ENCODE assay signal across 15 cellular contexts in the genomic region with DNA sequence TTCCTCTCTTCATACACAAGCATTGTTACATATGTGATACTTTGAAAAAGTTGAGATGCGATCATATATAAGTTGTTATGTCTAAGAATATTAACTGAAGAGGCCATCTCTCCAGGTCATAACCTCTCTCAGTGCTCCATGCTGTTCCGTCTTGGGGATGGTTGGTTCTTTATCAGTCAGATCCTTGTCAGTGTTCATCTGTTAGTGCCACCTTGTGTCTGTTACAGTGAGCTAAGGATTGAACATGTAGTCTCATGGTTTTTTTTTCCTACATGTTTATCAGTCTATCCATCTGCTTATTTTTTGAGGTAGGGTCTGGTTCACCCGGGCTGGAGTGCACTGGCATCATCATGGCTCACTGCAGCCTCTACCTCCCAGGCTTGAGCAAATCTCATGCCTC. TPM values are rescaled to one million over a fixed set of nuclear protein-coding genes. Genes with fewer than 3 reads are reported as not detected.
A peak's percentile ranks its signal among the peaks of the same experiment; 100 is the strongest.
DNase-seq lines count a peak whose midpoint lies in the region; ATAC-seq, FAIRE-seq and TF ChIP-seq lines count a peak whose summit lies in the region.
"Had no signal": no experiment of that assay in that cellular context is flagged by ENCODE, and none has a peak within 500 bp of the region (broad histone marks: within the 10 kb centered on the region; RNA-seq: fewer than 3 reads in every experiment).

No MANE protein-coding gene starts in this region.

- H3K4me2 ChIP-seq in HepG2 (ENCODE audit: low read depth, low read length) (no peak overlapping the region), SK-N-SH (no peak overlapping the region)
- H3K4me2 ChIP-seq: PC-9 had no signal

- H3K79me2 ChIP-seq in HepG2 (ENCODE audit: insufficient read depth, low read length) (peaks cover 15% of the 10 kb centered on the region), SK-N-SH (ENCODE audit: insufficient read depth) (peaks cover 52% of the 10 kb centered on the region)

- no peak overlapping the region for H2AFZ ChIP-seq in HepG2 (ENCODE audit: low read length)
- H2AFZ ChIP-seq in SK-N-SH (ENCODE audit: low read depth) = no peak overlapping the region
- H2AFZ ChIP-seq: PC-9 had no signal

- POLR2A ChIA-PET in HepG2 (lab: Yijun Ruan, JAX) = no interaction called here
- POLR2A ChIA-PET in SK-N-SH (lab: Yijun Ruan, JAX) = interaction anchor here (1.0 kb wide), 1 partner anchor 30 kb away, joined by 3 read pairs; the partner anchor contains the start of gene EP400

- H3K27me3 ChIP-seq in HepG2 (ENCODE audit: control insufficient read depth in 1 of 2, insufficient read depth in 2 of 2, low read length in 2 of 2) (no peaks in the 10 kb centered on the region), right lobe of liver (no peaks in the 10 kb centered on the region), SK-N-SH (ENCODE audit: insufficient read depth) (no peaks in the 10 kb centered on the region), upper lobe of right lung (no peaks in the 10 kb centered on the region), SJCRH30 (no peaks in the 10 kb centered on the region)

- intact Hi-C loops in HepG2 (cut with micrococcal nuclease; ENCODE audit: unreplicated experiment) = no loop called here
- intact Hi-C loops in right lobe of liver (cut with DNase I) = no loop called here
- intact Hi-C loops in upper lobe of right lung (cut with DNase I) = no loop called here

- peak; percentile 58 for FAIRE-seq in HepG2 (lab: Jason Lieb, UNC)

- peaks cover 4% of the 10 kb centered on the region for H3F3A ChIP-seq in SK-N-SH (replicated peaks; ENCODE audit: insufficient read depth)

- TSS peak; percentile 30 for BruUV-seq in HepG2 (replicated peaks; lab: Mats Ljungman, UMichigan)

- TF ChIP-seq POLR2A in HepG2 (IDR thresholded peaks at IDR 0.05; ENCODE audit: insufficient read depth in 1 of 2, low read depth in 2 of 2, low read length in 2 of 2) = no peak
- no peak for TF ChIP-seq POLR2A in right lobe of liver (IDR thresholded peaks at IDR 0.05)

- ATAC-seq in HepG2 (no peak), right lobe of liver (no peak), upper lobe of right lung (no peak)
- ATAC-seq: activated CD8-positive, alpha-beta T cell treated with anti-CD3 and anti-CD28 coated beads, Interleukin-2, amount 10 ng/mL, durations not matched to agents 7 days and 5 days had no signal

- DNase-seq in HepG2 (ENCODE audit: low spot score) (no peak), right lobe of liver (no peak), SK-N-SH (no peak), fibroblast of mammary gland (ENCODE audit: low read depth) (peak; percentile 43), upper lobe of right lung (no peak), SIG-M5 (lab: John Stamatoyannopoulos, UW) (no peak), UCSD-AML1 (lab: John Stamatoyannopoulos, UW; ENCODE audit: unreplicated experiment) (no peak), SJCRH30 (no peak)
- DNase-seq: activated CD8-positive, alpha-beta T cell treated with anti-CD3 and anti-CD28 coated beads, Interleukin-2, amount 10 ng/mL, durations not matched to agents 7 days and 5 days; activated effector memory CD4-positive, alpha-beta T cell treated with Interleukin-2 at 50 U/mL for 16 hours; NCI-H1105 treated with DMSO at 0.1 percent for 48 hours; NCI-H446 treated with DMSO at 0.1 percent for 48 hours; PC-9; T-helper 9 cell had no signal

- H3K9ac ChIP-seq in HepG2 (ENCODE audit: insufficient read depth, low read depth, low read length) (no peak overlapping the region), SK-N-SH (no peak overlapping the region)

- TF ChIP-seq RAD21 in HepG2 (CRISPR knock-in tag; IDR thresholded peaks at IDR 0.05) (no peak), SK-N-SH (IDR thresholded peaks at IDR 0.05; ENCODE audit: low read length) (peak; percentile 53)

- no peak overlapping the region for H3K27ac ChIP-seq in HepG2 (ENCODE audit: extremely low read length, insufficient read depth, low read length)
- H3K27ac ChIP-seq in right lobe of liver = no peak overlapping the region
- no peak overlapping the region for H3K27ac ChIP-seq in SK-N-SH (ENCODE audit: low read depth in 2 of 2, low read length in 1 of 2)
- no peak overlapping the region for H3K27ac ChIP-seq in upper lobe of right lung
- no peak overlapping the region for H3K27ac ChIP-seq in SJCRH30
- H3K27ac ChIP-seq: PC-9, thoracic aorta had no signal

- 0 out of 2 replicates have a peak, but pooled peaks have one; percentile 24 for TF ChIP-seq CTCF in HepG2 (CRISPR knock-in tag; IDR thresholded peaks at IDR 0.05)
- TF ChIP-seq CTCF in right lobe of liver (IDR thresholded peaks at IDR 0.05) = no peak
- peak; percentile 29 for TF ChIP-seq CTCF in SK-N-SH (IDR thresholded peaks at IDR 0.05)
- TF ChIP-seq CTCF in fibroblast of mammary gland (conservative IDR thresholded peaks at IDR 0.05; ENCODE audit: control insufficient read depth, insufficient read depth, low read depth, low read length) = peak; percentile 22
- no peak for TF ChIP-seq CTCF in upper lobe of right lung (IDR thresholded peaks at IDR 0.05)

- no peaks in the 10 kb centered on the region for H3K9me2 ChIP-seq in SK-N-SH

- in situ Hi-C loops in HepG2 (cut with HindIII; ENCODE audit: extremely low pct_ligation_motif_present, low pct_unique_long_range_greater_than_20kb) = no loop called here

- H3K36me3 ChIP-seq in HepG2 (replicated peaks in 1 of 2; ENCODE audit: control insufficient read depth in 1 of 2, insufficient read depth in 2 of 2, low read length in 2 of 2) (peaks cover 19 to 51% of the 10 kb centered on the region in 2 experiments), right lobe of liver (peaks cover 0 to 41% (median 5%) of the 10 kb centered on the region in 4 donors), SK-N-SH (replicated peaks in 1 of 2; ENCODE audit: control insufficient read depth in 1 of 2, insufficient read depth in 2 of 2, low read length in 1 of 2) (peaks cover 9 to 20% of the 10 kb centered on the region in 2 experiments), upper lobe of right lung (peaks cover 58% of the 10 kb centered on the region), SJCRH30 (peaks cover 18% of the 10 kb centered on the region; the same call in 1 of the 2 replicates)

- TF ChIP-seq EP300 in HepG2 (IDR thresholded peaks at IDR 0.05; ENCODE audit: low read depth in 2 of 2, low read length in 2 of 2) (no peak), HepG2 (CRISPR knock-in tag; IDR thresholded peaks at IDR 0.05; ENCODE audit: borderline replicate concordance) (no peak), SK-N-SH (IDR thresholded peaks at IDR 0.05; ENCODE audit: borderline replicate concordance in 1 of 2, low read depth in 1 of 2, low read length in 1 of 2) (no peak)

- H3K4me1 ChIP-seq in HepG2 (ENCODE audit: insufficient read depth, low read length) = no peaks in the 10 kb centered on the region
- no peaks in the 10 kb centered on the region for H3K4me1 ChIP-seq in right lobe of liver
- H3K4me1 ChIP-seq in SK-N-SH (ENCODE audit: control insufficient read depth in 1 of 2, insufficient read depth in 2 of 2, low read depth in 1 of 2, low read length in 1 of 2) = 0 out of 4 replicates have a peak, but pooled peaks cover 0 to 3% of the 10 kb centered on the region in 2 experiments
- H3K4me1 ChIP-seq in upper lobe of right lung = no peaks in the 10 kb centered on the region
- no peaks in the 10 kb centered on the region; the same call in 1 of the 2 replicates for H3K4me1 ChIP-seq in SJCRH30

- 89% methylated on average over 3 of the region's 3 CpGs for WGBS in HepG2 (ENCODE audit: low lambda C conversion rate)
- 81% methylated on average over 2 of the region's 3 CpGs for WGBS in right lobe of liver (ENCODE audit: insufficient coverage, low coverage, low lambda C conversion rate, missing lambda C conversion rate)
- WGBS in SK-N-SH (ENCODE audit: low lambda C conversion rate) = 74% methylated on average over 3 of the region's 3 CpGs

- CTCF ChIA-PET in HepG2 (lab: Yijun Ruan, JAX; ENCODE audit: low intra/inter-chr PET ratio, low total read pairs) (no interaction called here), SK-N-SH (lab: Yijun Ruan, JAX) (interaction anchor here (1.0 kb wide), 1 partner anchor 23 kb away, joined by 4 read pairs; no protein-coding TSS in a partner anchor)

- no peaks in the 10 kb centered on the region for H3K9me3 ChIP-seq in HepG2 (ENCODE audit: low read length)
- no peaks in the 10 kb centered on the region for H3K9me3 ChIP-seq in right lobe of liver
- H3K9me3 ChIP-seq in SK-N-SH = no peaks in the 10 kb centered on the region
- H3K9me3 ChIP-seq in upper lobe of right lung = no peaks in the 10 kb centered on the region
- H3K9me3 ChIP-seq in SJCRH30 (replicated peaks) = no peaks in the 10 kb centered on the region
- H3K9me3 ChIP-seq: thoracic aorta had no signal

- H4K20me1 ChIP-seq in HepG2 (ENCODE audit: insufficient read depth, low read length) (no peaks in the 10 kb centered on the region), SK-N-SH (ENCODE audit: insufficient read depth) (peaks cover 43% of the 10 kb centered on the region)

- H3K4me3 ChIP-seq in HepG2 (replicated peaks in 1 of 3; ENCODE audit: insufficient read depth in 1 of 3, low read depth in 2 of 3, low read length in 3 of 3) (no peak overlapping the region), right lobe of liver (no peak overlapping the region), SK-N-SH (ENCODE audit: low read depth in 2 of 2, low read length in 1 of 2) (no peak overlapping the region), fibroblast of mammary gland (ENCODE audit: control insufficient read depth, low read depth, low read length) (no peak overlapping the region), upper lobe of right lung (no peak overlapping the region), SJCRH30 (no peak overlapping the region)
- H3K4me3 ChIP-seq: PC-9, thoracic aorta had no signal

RNA-seq across cellular contexts. Expression of gene EP400, which starts 30.5 kb away (rescaled TPM):
- total RNA-seq in HepG2 (2016; rRNA removed; fragmentation: Illumina TruSeq; extraction: Trizol) = 5.0 and 8.4 TPM in 2 replicates
- 4.7 TPM in 2 replicates for total RNA-seq in HepG2 (2016; cell fraction: cytosol; rRNA removed; fragmentation: Illumina TruSeq; extraction: Trizol; ENCODE audit: low read depth)
- total RNA-seq in HepG2 (2016; cell fraction: insoluble cytoplasmic fraction; rRNA removed; fragmentation: Illumina TruSeq; extraction: Trizol) = 3.7 and 7.0 TPM in 2 replicates
- total RNA-seq in HepG2 (2016; cell fraction: membrane; rRNA removed; fragmentation: Illumina TruSeq; extraction: Trizol) = 6.0 and 6.1 TPM in 2 replicates
- total RNA-seq in HepG2 (2016; cell fraction: nucleus; rRNA removed; fragmentation: Illumina TruSeq; extraction: Trizol) = 13.3 and 16.0 TPM in 2 replicates
- 4.2 and 4.9 TPM in 2 replicates for polyA plus RNA-seq in HepG2 (2011; rRNA removed)
- 2.4 and 3.4 TPM in 2 replicates for polyA plus RNA-seq in HepG2 (2011; cell fraction: cytosol; rRNA removed)
- polyA plus RNA-seq in HepG2 (2011; cell fraction: nucleus; rRNA removed) = 23.5 and 23.6 TPM in 2 replicates
- polyA plus RNA-seq in HepG2 (2012) = 16.1 and 16.9 TPM in 2 replicates
- 1.1 TPM in 2 replicates for polyA plus RNA-seq in HepG2 (2016; cell fraction: cytosol; fragmentation: Illumina TruSeq; extraction: Trizol; ENCODE audit: low read depth)
- 11.0 and 15.9 TPM in 2 replicates for polyA plus RNA-seq in HepG2 (2016; cell fraction: insoluble cytoplasmic fraction; fragmentation: Illumina TruSeq; extraction: Trizol; ENCODE audit: low read depth)
- polyA plus RNA-seq in HepG2 (2016; cell fraction: membrane; fragmentation: Illumina TruSeq; extraction: Trizol; ENCODE audit: low read depth) = 2.6 and 2.7 TPM in 2 replicates
- polyA plus RNA-seq in HepG2 (2016; cell fraction: nucleus; fragmentation: Illumina TruSeq; extraction: Trizol; ENCODE audit: insufficient read depth, low read depth) = 43.2 and 47.1 TPM in 2 replicates
- 7.5 and 11.1 TPM in 2 replicates for polyA minus RNA-seq in HepG2 (2011; rRNA and poly(A)+ RNA removed; ENCODE audit: low replicate concordance)
- 7.5 and 8.3 TPM in 2 replicates for polyA minus RNA-seq in HepG2 (2011; cell fraction: cytosol; rRNA and poly(A)+ RNA removed)
- 16.2 and 18.8 TPM in 2 replicates for polyA minus RNA-seq in HepG2 (2011; cell fraction: nucleus; rRNA and poly(A)+ RNA removed)
- 10 to 100 TPM; 10.9 to 16.3 (median 13.3) TPM for total RNA-seq in right lobe of liver
- polyA plus RNA-seq in SK-N-SH (2012; rRNA removed) = 5.4 and 7.0 TPM in 2 replicates
- polyA plus RNA-seq in SK-N-SH (2012; cell fraction: cytosol; rRNA removed) = 8.4 and 9.4 TPM in 2 replicates
- polyA plus RNA-seq in SK-N-SH (2012; cell fraction: nucleus; rRNA removed) = 33.1 and 41.9 TPM in 2 replicates
- total RNA-seq in upper lobe of right lung = 41.4 TPM
- total RNA-seq in SJCRH30 (2014; rRNA removed; shearing (Covaris generic)) = 15.0 and 17.0 TPM in 2 replicates

RNA-seq across cellular contexts. Expression of gene PUS1, which starts 51.2 kb away (rescaled TPM):
- total RNA-seq in HepG2 (2016; rRNA removed; fragmentation: Illumina TruSeq; extraction: Trizol) = 23.5 and 24.7 TPM in 2 replicates
- 6.6 and 7.1 TPM in 2 replicates for total RNA-seq in HepG2 (2016; cell fraction: cytosol; rRNA removed; fragmentation: Illumina TruSeq; extraction: Trizol; ENCODE audit: low read depth)
- 21.9 and 25.6 TPM in 2 replicates for total RNA-seq in HepG2 (2016; cell fraction: insoluble cytoplasmic fraction; rRNA removed; fragmentation: Illumina TruSeq; extraction: Trizol)
- total RNA-seq in HepG2 (2016; cell fraction: membrane; rRNA removed; fragmentation: Illumina TruSeq; extraction: Trizol) = 11.7 and 15.8 TPM in 2 replicates
- total RNA-seq in HepG2 (2016; cell fraction: nucleus; rRNA removed; fragmentation: Illumina TruSeq; extraction: Trizol) = 22.3 and 22.5 TPM in 2 replicates
- polyA plus RNA-seq in HepG2 (2011; rRNA removed) = 19.2 and 28.3 TPM in 2 replicates
- 18.9 and 22.1 TPM in 2 replicates for polyA plus RNA-seq in HepG2 (2011; cell fraction: cytosol; rRNA removed)
- 51.5 and 61.7 TPM in 2 replicates for polyA plus RNA-seq in HepG2 (2011; cell fraction: nucleus; rRNA removed)
- polyA plus RNA-seq in HepG2 (2012) = 16.6 and 23.7 TPM in 2 replicates
- polyA plus RNA-seq in HepG2 (2016; cell fraction: cytosol; fragmentation: Illumina TruSeq; extraction: Trizol; ENCODE audit: low read depth) = 6.6 and 8.0 TPM in 2 replicates
- polyA plus RNA-seq in HepG2 (2016; cell fraction: insoluble cytoplasmic fraction; fragmentation: Illumina TruSeq; extraction: Trizol; ENCODE audit: low read depth) = 37.8 and 38.4 TPM in 2 replicates
- polyA plus RNA-seq in HepG2 (2016; cell fraction: membrane; fragmentation: Illumina TruSeq; extraction: Trizol; ENCODE audit: low read depth) = 14.2 and 18.7 TPM in 2 replicates
- 70.5 and 72.7 TPM in 2 replicates for polyA plus RNA-seq in HepG2 (2016; cell fraction: nucleus; fragmentation: Illumina TruSeq; extraction: Trizol; ENCODE audit: insufficient read depth, low read depth)
- polyA minus RNA-seq in HepG2 (2011; rRNA and poly(A)+ RNA removed; ENCODE audit: low replicate concordance) = 26.1 and 71.1 TPM in 2 replicates
- 10.4 and 12.3 TPM in 2 replicates for polyA minus RNA-seq in HepG2 (2011; cell fraction: cytosol; rRNA and poly(A)+ RNA removed)
- 31.2 and 34.2 TPM in 2 replicates for polyA minus RNA-seq in HepG2 (2011; cell fraction: nucleus; rRNA and poly(A)+ RNA removed)
- total RNA-seq in right lobe of liver = 10 to 100 TPM; 14.7 to 23.1 (median 17.7) TPM
- polyA plus RNA-seq in SK-N-SH (2012; rRNA removed) = 52.1 and 53.1 TPM in 2 replicates
- 25.7 and 36.2 TPM in 2 replicates for polyA plus RNA-seq in SK-N-SH (2012; cell fraction: cytosol; rRNA removed)
- 101 and 115 TPM in 2 replicates for polyA plus RNA-seq in SK-N-SH (2012; cell fraction: nucleus; rRNA removed)
- total RNA-seq in upper lobe of right lung = 19.9 TPM
- 16.0 and 17.1 TPM in 2 replicates for total RNA-seq in SJCRH30 (2014; rRNA removed; shearing (Covaris generic))

Comparison
In these comparisons a context has a peak if more than half of its experiments do, and no peak if none do; other contexts are left out.
1. CTCF ChIP-seq: peak in HepG2 (single experiment), SK-N-SH (single experiment) and fibroblast of mammary gland (single experiment); none in right lobe of liver (0 of 4) and upper lobe of right lung (single experiment).
2. Of the 25 proteins assayed by ChIP-seq in both HepG2 and SK-N-SH: peak only in HepG2: none; only in SK-N-SH: RAD21 and SMC3; in both: CTCF; in neither: 22.